8 cellular contexts compared by ENCODE assay signal in genomic region chr22:38353142-38353629, GRCh38. TPM values are rescaled to one million over a fixed set of nuclear protein-coding genes. Genes with fewer than 3 reads are reported as not detected.
DNase-seq lines count a peak whose midpoint lies in the region; ATAC-seq and TF ChIP-seq lines count a peak whose summit lies in the region.

No MANE protein-coding gene starts in this region.

- H3K36me3 Mint-ChIP-seq in CD4-positive, CD25-positive, alpha-beta regulatory T cell = no peaks in the 10 kb centered on the region
- H3K36me3 Mint-ChIP-seq in H9 (ENCODE audit: insufficient read depth in 1 of 3, low read depth in 3 of 3) (peaks cover 0 to 19% (median 6%) of the 10 kb centered on the region in 3 experiments; a peak in 5 of 7 replicates), glutamatergic neuron (ENCODE audit: unreplicated experiment) (no peaks in the 10 kb centered on the region)

- no peak overlapping the region for H3K23ac ChIP-seq in H9 (ENCODE audit: insufficient read length, low read depth, low read length)

- no peaks in the 10 kb centered on the region for H4K20me1 ChIP-seq in H9 (ENCODE audit: control insufficient read depth, insufficient read depth, insufficient read length)

- no peak overlapping the region for H3T11ph ChIP-seq in H9 (ENCODE audit: low read length)

- H3K27me3 ChIP-seq in CD4-positive, CD25-positive, alpha-beta regulatory T cell (ENCODE audit: control insufficient read depth, insufficient read depth, low read length) = no peaks in the 10 kb centered on the region
- H3K27me3 ChIP-seq in H9 (ENCODE audit: insufficient read depth, low read length) = no peaks in the 10 kb centered on the region
- no peaks in the 10 kb centered on the region for H3K27me3 ChIP-seq in RWPE2 (ENCODE audit: insufficient read depth, poor library complexity, severe bottlenecking)

- ATAC-seq in CD4-positive, CD25-positive, alpha-beta regulatory T cell (ENCODE audit: low read depth in 2 of 2) = peak; percentile 73 to 76
- peak; percentile 53 for ATAC-seq in RWPE2 (ENCODE audit: low read depth)
- ATAC-seq in HG02884 (IDR thresholded peaks at IDR 0.05; ENCODE audit: unreplicated experiment) = no peak

- H3K9me3 ChIP-seq in CD4-positive, CD25-positive, alpha-beta regulatory T cell (ENCODE audit: control insufficient read depth in 2 of 2, low read length in 2 of 2) = no peaks in the 10 kb centered on the region
- H3K9me3 ChIP-seq in H9 (ENCODE audit: control insufficient read depth, low read depth, low read length) = no peaks in the 10 kb centered on the region
- no peaks in the 10 kb centered on the region for H3K9me3 ChIP-seq in RWPE2 (ENCODE audit: severe bottlenecking)

- H2BK5ac ChIP-seq in H9 (ENCODE audit: insufficient read length, low read length) = no peak overlapping the region

- H4K5ac ChIP-seq in H9 (ENCODE audit: insufficient read length, low read depth, low read length) = no peak overlapping the region

- no peaks in the 10 kb centered on the region for H3K79me1 ChIP-seq in H9 (ENCODE audit: insufficient read depth, low read depth, low read length, poor library complexity, severe bottlenecking)

- H3K18ac ChIP-seq in H9 (ENCODE audit: insufficient read length, low read depth, low read length) = no peak overlapping the region

- no peak overlapping the region for H3K4ac ChIP-seq in H9 (ENCODE audit: low read depth, low read length)

- no peaks in the 10 kb centered on the region for H3K79me2 ChIP-seq in H9 (ENCODE audit: insufficient read depth, low read length)

- H3K4me2 ChIP-seq in H9 (ENCODE audit: insufficient read depth, insufficient read length, low read length) = no peak overlapping the region

- no peaks in the 10 kb centered on the region for H3K4me1 Mint-ChIP-seq in CD4-positive, CD25-positive, alpha-beta regulatory T cell
- peaks cover 32 to 33% of the 10 kb centered on the region in 2 experiments for H3K4me1 Mint-ChIP-seq in H9
- peaks cover 9% of the 10 kb centered on the region for H3K4me1 Mint-ChIP-seq in glutamatergic neuron (ENCODE audit: low read depth, unreplicated experiment)

- TF ChIP-seq CTCF in H9 (conservative IDR thresholded peaks at IDR 0.05) (peak; percentile 98), RWPE2 (IDR thresholded peaks at IDR 0.05; ENCODE audit: poor library complexity, severe bottlenecking) (peak; percentile 98), glutamatergic neuron (IDR thresholded peaks at IDR 0.05; ENCODE audit: partially characterized antibody, unreplicated experiment) (peak; percentile 97)

- no peak overlapping the region for H3K4me3 Mint-ChIP-seq in CD4-positive, CD25-positive, alpha-beta regulatory T cell
- H3K4me3 Mint-ChIP-seq in H9 (no peak overlapping the region), glutamatergic neuron (ENCODE audit: unreplicated experiment) (no peak overlapping the region)

- no peak overlapping the region for H2BK12ac ChIP-seq in H9 (ENCODE audit: insufficient read length, low read depth, low read length)

- no peak overlapping the region for H3K4me3 ChIP-seq in CD4-positive, CD25-positive, alpha-beta regulatory T cell (ENCODE audit: low read depth, low read length)
- no peak overlapping the region for H3K4me3 ChIP-seq in RWPE2 (ENCODE audit: severe bottlenecking)

- intact Hi-C loops in posterior vena cava (cut with DNase I) = loop anchor here (5.0 to 10.0 kb wide), 3 partner anchors 88 to 278 kb away; partner anchors contain the start of gene BAIAP2L2 (in 1 of the 2)

- WGBS in H9 (ENCODE audit: extremely low coverage, insufficient read length, low lambda C conversion rate) = no CpG with 5 or more reads among the region's 33 CpGs

- no peak overlapping the region for H2AFZ ChIP-seq in H9 (ENCODE audit: low read length)

- H2BK120ac ChIP-seq in H9 (ENCODE audit: low read depth, low read length, poor library complexity, severe bottlenecking) = no peak overlapping the region

- no peak overlapping the region for H2AK5ac ChIP-seq in H9 (ENCODE audit: insufficient read length, low read length)

- no peak overlapping the region for H2BK20ac ChIP-seq in H9 (ENCODE audit: low read depth, low read length, poor library complexity, severe bottlenecking)

- no peaks in the 10 kb centered on the region for H3K36me3 ChIP-seq in CD4-positive, CD25-positive, alpha-beta regulatory T cell (ENCODE audit: control insufficient read depth, insufficient read depth, low read length)
- H3K36me3 ChIP-seq in RWPE2 (ENCODE audit: low read depth) = no peaks in the 10 kb centered on the region

- H3K27ac ChIP-seq in CD4-positive, CD25-positive, alpha-beta regulatory T cell (ENCODE audit: insufficient read depth, low read length, poor library complexity, severe bottlenecking) = no peak overlapping the region
- H3K27ac ChIP-seq in H9 (ENCODE audit: insufficient read length, low read depth, low read length) (no peak overlapping the region), RWPE2 (ENCODE audit: poor library complexity, severe bottlenecking) (no peak overlapping the region)

- no peak overlapping the region for H4K8ac ChIP-seq in H9 (replicated peaks; ENCODE audit: insufficient read length, low read depth, low read length)

- DNase-seq in CD4-positive, CD25-positive, alpha-beta regulatory T cell = peak; percentile 51 to 55 (median 51)
- peak; percentile 80 for DNase-seq in H9
- peak; percentile 76 for DNase-seq in RWPE2 (ENCODE audit: low spot score)
- DNase-seq in activated gamma-delta T cell treated with anti-CD3 and anti-CD28 coated beads, Interleukin-2, amount 50 U/mL, for 16 hours (ENCODE audit: low read depth) = peak; percentile 50
- peak; percentile 79 for DNase-seq in glutamatergic neuron
- DNase-seq in posterior vena cava (ENCODE audit: low spot score) = peak; percentile 89
- DNase-seq in ureter (ENCODE audit: low spot score) = peak; percentile 62

- H3K27me3 Mint-ChIP-seq in CD4-positive, CD25-positive, alpha-beta regulatory T cell = no peaks in the 10 kb centered on the region
- no peaks in the 10 kb centered on the region; the same call in 1 of the 2 replicates for H3K27me3 Mint-ChIP-seq in H9 (ENCODE audit: low read depth)
- peaks cover 2% of the 10 kb centered on the region for H3K27me3 Mint-ChIP-seq in glutamatergic neuron (ENCODE audit: unreplicated experiment)

- H3K9me3 Mint-ChIP-seq in CD4-positive, CD25-positive, alpha-beta regulatory T cell = no peaks in the 10 kb centered on the region
- no peaks in the 10 kb centered on the region; a peak in 1 of 5 replicates for H3K9me3 Mint-ChIP-seq in H9
- peaks cover 8% of the 10 kb centered on the region for H3K9me3 Mint-ChIP-seq in glutamatergic neuron (ENCODE audit: unreplicated experiment)

- peaks cover 8% of the 10 kb centered on the region for H3K4me1 ChIP-seq in CD4-positive, CD25-positive, alpha-beta regulatory T cell (ENCODE audit: control insufficient read depth, insufficient read depth, low read length, poor library complexity, severe bottlenecking)
- H3K4me1 ChIP-seq in H9 (ENCODE audit: insufficient read depth, low read length) (no peaks in the 10 kb centered on the region; the same call in 1 of the 2 replicates), RWPE2 (ENCODE audit: insufficient read depth, poor library complexity, severe bottlenecking) (peaks cover 7% of the 10 kb centered on the region)

- H3K23me2 ChIP-seq in H9 (ENCODE audit: insufficient read length, low read depth, low read length, poor library complexity, severe bottlenecking) = no peaks in the 10 kb centered on the region

- no peak overlapping the region; the same call in 1 of the 2 replicates for H3K14ac ChIP-seq in H9 (ENCODE audit: insufficient read depth, low read length)

- H3K27ac Mint-ChIP-seq in CD4-positive, CD25-positive, alpha-beta regulatory T cell = no peak overlapping the region
- H3K27ac Mint-ChIP-seq in H9 (peak overlapping the region in 1 of 3 experiments; percentile 35; a peak in 1 of 7 replicates), glutamatergic neuron (ENCODE audit: unreplicated experiment) (no peak overlapping the region)

- no peak overlapping the region for H4K91ac ChIP-seq in H9 (ENCODE audit: insufficient read length, low read depth, low read length)

- no peak overlapping the region for H3K56ac ChIP-seq in H9 (ENCODE audit: insufficient read length, low read depth, low read length)

- H3K9ac ChIP-seq in H9 (ENCODE audit: extremely low read depth, insufficient read length, low read length) = no peak overlapping the region

- H2BK15ac ChIP-seq in H9 (ENCODE audit: low read depth, low read length) = no peak overlapping the region

RNA-seq across cellular contexts. Expression of gene CSNK1E, which starts 36.0 kb away (rescaled TPM):
- 154 TPM for total RNA-seq in CD4-positive, CD25-positive, alpha-beta regulatory T cell
- 10 to 100 TPM in 2 of 4 donors, 1 to 10 TPM in 2; 7.4 to 12.4 (median 9.5) TPM for polyA plus RNA-seq in CD4-positive, CD25-positive, alpha-beta regulatory T cell
- total RNA-seq in H9 (2021) (230 and 236 TPM in 2 replicates), glutamatergic neuron (ENCODE audit: unreplicated experiment) (402 TPM), posterior vena cava (10 to 100 TPM; 70.1 to 88.6 TPM), ureter (173 TPM)
